Comparison of ENCODE assay signal across 8 cellular contexts in genomic region chr2:91759383-91759941, GRCh38.
DNase-seq lines count a peak whose midpoint lies in the region; ATAC-seq, FAIRE-seq and TF ChIP-seq lines count a peak whose summit lies in the region.
"Not testable (repeated sequence)": the region's sequence is repeated elsewhere in the genome, so short reads cannot be mapped to it uniquely, and the experiment has no call there.

No MANE protein-coding gene starts in this region.

- not testable (repeated sequence) for BruUV-seq in A673 (replicated peaks; lab: Mats Ljungman, UMichigan); endothelial cell of umbilical vein (replicated peaks; lab: Mats Ljungman, UMichigan)

- H3K27me3 ChIP-seq in A673 (replicated peaks; ENCODE audit: insufficient read depth, low read depth, low read length, poor library complexity); OCI-LY3 (ENCODE audit: low read depth, low read length); endothelial cell of umbilical vein (ENCODE audit: control insufficient read depth in 2 of 2, insufficient read depth in 2 of 2, low read length in 2 of 2): not testable (repeated sequence)

- DNase-seq in A673 (ENCODE audit: low spot score); astrocyte of the spinal cord (ENCODE audit: low read depth, low spot score); endothelial cell of umbilical vein (ENCODE audit: low read depth, low spot score); left lobe of liver (ENCODE audit: low spot score); retinal pigment epithelial cell (ENCODE audit: low read depth): not testable (repeated sequence)

- H2AFZ ChIP-seq in OCI-LY3 (ENCODE audit: low read depth, low read length); endothelial cell of umbilical vein (ENCODE audit: low read depth, low read length): not testable (repeated sequence)

- in situ Hi-C loops in astrocyte of the spinal cord (cut with HindIII; ENCODE audit: low sequenced_read_pairs) = not testable (repeated sequence)

- intact Hi-C loops in A673 (cut with micrococcal nuclease; ENCODE audit: unreplicated experiment); endothelial cell of umbilical vein (cut with micrococcal nuclease): not testable (repeated sequence)

- H3K79me2 ChIP-seq in OCI-LY3 (ENCODE audit: low read length); endothelial cell of umbilical vein (ENCODE audit: control insufficient read depth, insufficient read depth, low read length): not testable (repeated sequence)

- H3K27ac ChIP-seq in A673 (ENCODE audit: low read depth, low read length, poor library complexity, severe bottlenecking); OCI-LY3 (ENCODE audit: low read length); endothelial cell of umbilical vein (ENCODE audit: insufficient read depth, low read depth, low read length): not testable (repeated sequence)

- 0 out of 2 replicates have a peak, but pooled peaks have one; percentile 26 for TF ChIP-seq CTCF in A673 (conservative IDR thresholded peaks at IDR 0.05; ENCODE audit: low read depth, low read length)
- peak; percentile 18 for TF ChIP-seq CTCF in GM12873 (IDR thresholded peaks at IDR 0.05; ENCODE audit: insufficient read depth, low read depth, low read length, missing control alignments)
- TF ChIP-seq CTCF in OCI-LY3 (IDR thresholded peaks at IDR 0.05; ENCODE audit: low read depth, low read length) = peak; percentile 11; the same call in 1 of the 2 replicates
- peak; percentile 18 for TF ChIP-seq CTCF in astrocyte of the spinal cord (IDR thresholded peaks at IDR 0.05; ENCODE audit: low read depth, low read length)
- not testable (repeated sequence) for TF ChIP-seq CTCF in endothelial cell of umbilical vein (IDR thresholded peaks at IDR 0.05; ENCODE audit: extremely low read depth in 1 of 2, insufficient read depth in 1 of 2, low read depth in 1 of 2, low read length in 2 of 2)
- TF ChIP-seq CTCF in retinal pigment epithelial cell (conservative IDR thresholded peaks at IDR 0.05; ENCODE audit: low read depth, low read length) = peak; percentile 7

- not testable (repeated sequence) for H3K4me3 ChIP-seq in A673 (ENCODE audit: low read depth, low read length, poor library complexity, severe bottlenecking); OCI-LY3 (ENCODE audit: low read length); astrocyte of the spinal cord (ENCODE audit: low read depth, low read length); endothelial cell of umbilical vein (replicated peaks in 1 of 3; ENCODE audit: insufficient read depth in 1 of 3, low read depth in 1 of 3, low read length in 3 of 3); retinal pigment epithelial cell (ENCODE audit: low read length)

- H4K20me1 ChIP-seq in OCI-LY3 (ENCODE audit: insufficient read depth, low read length); endothelial cell of umbilical vein (replicated peaks; ENCODE audit: control insufficient read depth, extremely low read depth, insufficient read depth, low read length): not testable (repeated sequence)

- POLR2A ChIA-PET in A673 (lab: Charles Lee; ENCODE audit: low non-redundant PET); endothelial cell of umbilical vein (lab: Charles Lee): not testable (repeated sequence)

- not testable (repeated sequence) for H3K9me3 ChIP-seq in A673 (ENCODE audit: low read depth, low read length, poor library complexity, severe bottlenecking); OCI-LY3 (ENCODE audit: insufficient read depth, low read length); endothelial cell of umbilical vein (replicated peaks; ENCODE audit: control insufficient read depth, insufficient read depth, low read length)

- peak; percentile 61 for ATAC-seq in HG02759 (IDR thresholded peaks at IDR 0.05; ENCODE audit: unreplicated experiment)
- peak; percentile 73 for ATAC-seq in left lobe of liver

- not testable (repeated sequence) for H3K9me1 ChIP-seq in endothelial cell of umbilical vein (replicated peaks; ENCODE audit: control insufficient read depth, extremely low read depth, insufficient read depth, low read length)

- dilution Hi-C loops in endothelial cell of umbilical vein (cut with MboI; ENCODE audit: extremely low pct_ligation_motif_present, low sequenced_read_pairs) = not testable (repeated sequence)

- CTCF ChIA-PET in A673 (lab: Charles Lee); endothelial cell of umbilical vein (lab: Charles Lee): not testable (repeated sequence)

- H3K4me2 ChIP-seq in OCI-LY3 (ENCODE audit: low read length); endothelial cell of umbilical vein (ENCODE audit: insufficient read depth, low read length): not testable (repeated sequence)

- not testable (repeated sequence) for H3K4me1 ChIP-seq in A673 (ENCODE audit: insufficient read depth, low read length, poor library complexity, severe bottlenecking); OCI-LY3 (ENCODE audit: low read length); endothelial cell of umbilical vein (ENCODE audit: control insufficient read depth, extremely low read depth, insufficient read depth, low read length)

- H3K9ac ChIP-seq in OCI-LY3 (ENCODE audit: low read length); endothelial cell of umbilical vein (replicated peaks; ENCODE audit: extremely low read depth, insufficient read depth, low read length): not testable (repeated sequence)

- TF ChIP-seq POLR2A in endothelial cell of umbilical vein (IDR thresholded peaks at IDR 0.05; ENCODE audit: low read depth, low read length) = not testable (repeated sequence)

- FAIRE-seq in endothelial cell of umbilical vein (lab: Jason Lieb, UNC) = peak; percentile 63

- not testable (repeated sequence) for H3K36me3 ChIP-seq in A673 (ENCODE audit: insufficient read depth, low read length, poor library complexity, severe bottlenecking); OCI-LY3 (replicated peaks; ENCODE audit: low read depth, low read length); endothelial cell of umbilical vein (ENCODE audit: control insufficient read depth in 2 of 2, extremely low read depth in 1 of 2, insufficient read depth in 2 of 2, low read length in 2 of 2)
